8 cellular contexts compared by ENCODE assay signal in genomic region chr2:74119912-74120825, GRCh38. TPM values are rescaled to one million over a fixed set of nuclear protein-coding genes. Genes with fewer than 3 reads are reported as not detected.
DNase-seq lines count a peak whose midpoint lies in the region; ATAC-seq and TF ChIP-seq lines count a peak whose summit lies in the region.

No MANE protein-coding gene starts in this region.

- no peaks in the 10 kb centered on the region for H3K9me2 ChIP-seq in OCI-LY7 (ENCODE audit: insufficient read depth, low read length)

- DNase-seq in NCI-H1105 treated with DMSO at 0.1 percent for 48 hours (lab: John Stamatoyannopoulos, UW) (peak; percentile 82), T-helper 9 cell (peak; percentile 74), astrocyte of the spinal cord (ENCODE audit: low read depth, low spot score) (peak; percentile 86), iPS DF 19.7 (ENCODE audit: low read depth, low spot score) (peak; percentile 61), gastrocnemius medialis (peak; percentile 29 to 63), OCI-LY7 (ENCODE audit: low spot score) (no peak)

- no peaks in the 10 kb centered on the region for H3K36me3 ChIP-seq in gastrocnemius medialis
- H3K36me3 ChIP-seq in OCI-LY7 (ENCODE audit: insufficient read depth, low read length): no peaks in the 10 kb centered on the region

- H3K4me1 ChIP-seq in gastrocnemius medialis (peaks cover 0 to 9% of the 10 kb centered on the region in 2 donors), OCI-LY7 (ENCODE audit: insufficient read depth, low read length, poor library complexity, severe bottlenecking) (no peaks in the 10 kb centered on the region)

- TF ChIP-seq CTCF in GM12875 (IDR thresholded peaks at IDR 0.05; ENCODE audit: borderline replicate concordance, insufficient read depth, low read depth, low read length): peak; percentile 75
- TF ChIP-seq CTCF in astrocyte of the spinal cord (IDR thresholded peaks at IDR 0.05; ENCODE audit: low read depth, low read length): peak; percentile 62
- TF ChIP-seq CTCF in gastrocnemius medialis (IDR thresholded peaks at IDR 0.05 in 4 of 5, conservative IDR thresholded peaks at IDR 0.05 in 1 of 5): peak in 4 of 5 experiments; percentile 43 to 64 (median 50)
- TF ChIP-seq CTCF in OCI-LY7 (conservative IDR thresholded peaks at IDR 0.05; ENCODE audit: low read length): no peak

- CTCF ChIA-PET in OCI-LY7 (lab: Charles Lee; ENCODE audit: unreplicated experiment): no interaction called here

- no peak overlapping the region; the same call in 1 of the 2 replicates for H3K4me2 ChIP-seq in OCI-LY7 (ENCODE audit: low read length)

- peak; percentile 93 for ATAC-seq in HG02623 (IDR thresholded peaks at IDR 0.05; ENCODE audit: unreplicated experiment)
- peak; percentile 60 to 97 for ATAC-seq in gastrocnemius medialis

- no TSS peak for BruUV-seq in OCI-LY7 (replicated peaks; lab: Mats Ljungman, UMichigan)

- H3K27ac ChIP-seq in gastrocnemius medialis: peak overlapping the region; percentile 56 to 80 (median 66)
- H3K27ac ChIP-seq in OCI-LY7 (ENCODE audit: low read depth, low read length, poor library complexity, severe bottlenecking): no peak overlapping the region

- H3K4me3 ChIP-seq in GM12875 (ENCODE audit: low read depth, low read length) (peak overlapping the region; percentile 63), astrocyte of the spinal cord (ENCODE audit: low read depth, low read length) (peak overlapping the region; percentile 72), gastrocnemius medialis (peak overlapping the region; percentile 72 to 89 (median 82)), OCI-LY7 (ENCODE audit: low read depth, low read length, poor library complexity, severe bottlenecking) (no peak overlapping the region)

- in situ Hi-C loops in astrocyte of the spinal cord (cut with HindIII; ENCODE audit: low sequenced_read_pairs): no loop called here
- in situ Hi-C loops in gastrocnemius medialis (cut with MboI; ENCODE audit: low sequenced_read_pairs in 4 of 4): no loop called here

- H3K79me2 ChIP-seq in OCI-LY7 (ENCODE audit: insufficient read depth, low read depth, low read length): no peaks in the 10 kb centered on the region

- H4K20me1 ChIP-seq in OCI-LY7 (ENCODE audit: insufficient read depth, low read length): no peaks in the 10 kb centered on the region

- no peaks in the 10 kb centered on the region for H3K27me3 ChIP-seq in gastrocnemius medialis

- intact Hi-C loops in gastrocnemius medialis (cut with DNase I; ENCODE audit: low total_unique reads): no loop called here
- intact Hi-C loops in OCI-LY7 (cut with micrococcal nuclease; ENCODE audit: unreplicated experiment): no loop called here

- POLR2A ChIA-PET in OCI-LY7 (lab: Charles Lee): no interaction called here

- H2AFZ ChIP-seq in OCI-LY7 (ENCODE audit: low read length): no peak overlapping the region

- H3K9me3 ChIP-seq in gastrocnemius medialis (no peaks in the 10 kb centered on the region), OCI-LY7 (ENCODE audit: low read length) (no peaks in the 10 kb centered on the region)

- no peak for TF ChIP-seq POLR2A in gastrocnemius medialis (IDR thresholded peaks at IDR 0.05)

RNA-seq across cellular contexts. Expression of gene BOLA3, which starts 27.5 kb away (rescaled TPM):
- 100 to 1,000 TPM in 1 of 4 donors, 10 to 100 TPM in 3; 32.2 to 114 (median 69.5) TPM for total RNA-seq in gastrocnemius medialis
- 33.6 and 45.8 TPM in 2 replicates for total RNA-seq in OCI-LY7 (2014; rRNA removed; shearing (Covaris generic))
- 48.3 and 53.3 TPM in 2 replicates for total RNA-seq in OCI-LY7 (2022)

RNA-seq across cellular contexts. Expression of gene MOB1A, which starts 58.5 kb away (rescaled TPM):
- total RNA-seq in gastrocnemius medialis (10 to 100 TPM; 19.9 to 44.3 (median 35.5) TPM), OCI-LY7 (2022) (144 and 149 TPM in 2 replicates)
- 79.1 and 110 TPM in 2 replicates for total RNA-seq in OCI-LY7 (2014; rRNA removed; shearing (Covaris generic))
